ENCODE assay signal across 21 cellular contexts in the genomic region with DNA sequence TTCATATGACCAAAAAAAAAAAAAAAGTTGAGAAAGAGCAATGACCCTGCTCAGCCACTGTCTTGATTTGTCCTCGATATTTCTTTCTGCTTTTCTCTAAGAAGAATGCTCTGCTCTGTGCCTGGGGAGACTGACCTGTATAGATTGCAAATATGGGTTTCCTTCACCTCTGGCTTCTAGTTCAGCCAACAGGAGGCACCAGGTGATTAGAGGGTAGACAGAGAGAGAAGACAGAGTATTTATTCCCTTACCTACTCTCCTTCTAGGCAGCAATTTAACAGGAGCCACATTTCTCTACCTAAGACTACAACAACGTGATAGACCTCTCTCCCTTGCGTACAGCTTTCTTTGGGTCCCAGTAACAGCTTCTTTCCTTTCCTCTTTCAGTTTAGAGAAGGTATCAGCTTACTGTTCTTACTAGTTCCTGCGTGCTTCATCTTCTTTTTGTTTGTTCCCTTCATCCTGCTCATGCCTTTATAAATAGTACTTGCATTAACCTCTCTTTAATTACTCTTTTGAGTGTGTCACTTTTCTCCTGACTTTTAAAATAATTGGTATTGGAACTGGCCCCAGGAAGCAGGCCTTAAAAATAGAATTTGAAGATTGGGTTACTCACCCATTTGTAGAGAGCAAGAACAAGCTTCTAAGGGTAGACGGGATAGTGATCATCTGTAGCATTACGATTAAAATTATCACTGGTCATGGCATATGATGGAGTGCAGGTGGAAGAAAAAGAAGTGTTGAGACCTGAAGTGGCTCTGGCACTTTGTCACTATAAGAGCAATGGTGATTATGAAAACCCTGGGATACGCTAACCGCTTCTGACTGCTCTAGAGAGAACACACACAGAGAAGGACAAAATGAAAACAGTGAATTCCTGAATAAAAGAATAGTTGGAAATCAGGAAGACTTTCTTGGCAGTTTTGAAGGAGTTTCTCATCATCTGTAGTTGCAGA.
DNase-seq lines count a peak whose midpoint lies in the region; ATAC-seq, FAIRE-seq and TF ChIP-seq lines count a peak whose summit lies in the region.
"Had no signal": no experiment of that assay in that cellular context is flagged by ENCODE, and none has a peak within 500 bp of the region (broad histone marks: within the 10 kb centered on the region; RNA-seq: fewer than 3 reads in every experiment).

No MANE protein-coding gene starts in this region.

- H3K9me3 ChIP-seq in HCT116 (ENCODE audit: control insufficient read depth in 1 of 2, insufficient read depth in 1 of 2, low read depth in 1 of 2, low read length in 2 of 2) (no peaks in the 10 kb centered on the region), H1 (ENCODE audit: insufficient read depth in 2 of 2, low read depth in 1 of 2, low read length in 1 of 2) (no peaks in the 10 kb centered on the region; a peak in 1 of 4 replicates), psoas muscle (peaks cover 9% of the 10 kb centered on the region), MG63 (peaks cover 4% of the 10 kb centered on the region; the same call in 1 of the 2 replicates)
- H3K9me3 ChIP-seq: SJCRH30 had no signal

- no peaks in the 10 kb centered on the region for H3K36me3 Mint-ChIP-seq in activated naive CD8-positive, alpha-beta T cell treated with anti-CD3 and anti-CD28 coated beads for 36 hours

- CTCF ChIA-PET in HCT116 (lab: Charles Lee) (no interaction called here), H1 (lab: Charles Lee; ENCODE audit: partially characterized antibody) (interaction anchor here (0.7 kb wide), 1 partner anchor 94 kb away, joined by 4 read pairs; no protein-coding TSS in a partner anchor)

- H3K79me1 ChIP-seq in H1 (ENCODE audit: low read depth, low read length), result no peaks in the 10 kb centered on the region

- H3K4me3 ChIP-seq in HCT116 (replicated peaks in 1 of 2; ENCODE audit: low read depth in 1 of 2, low read length in 2 of 2) (no peak overlapping the region), H1 (ENCODE audit: extremely low read depth in 1 of 4, insufficient read depth in 2 of 4, low read depth in 3 of 4, low read length in 4 of 4) (no peak overlapping the region), psoas muscle (no peak overlapping the region), MG63 (no peak overlapping the region)
- H3K4me3 ChIP-seq: BLaER1 treated with 17β-estradiol and CSF1 and Interleukin-3, amounts not matched to agents 10 nM and 100 nM; K562; SJCRH30 had no signal

- no peak overlapping the region for H2AK5ac ChIP-seq in H1 (ENCODE audit: low read depth, low read length)

- H3K23me2 ChIP-seq in H1 (ENCODE audit: low read depth, low read length), result no peaks in the 10 kb centered on the region

- no peak overlapping the region for H3K56ac ChIP-seq in H1 (replicated peaks; ENCODE audit: insufficient read length, low read depth, low read length)

- H3K9me3 Mint-ChIP-seq in activated naive CD8-positive, alpha-beta T cell treated with anti-CD3 and anti-CD28 coated beads for 36 hours, result peaks cover 2% of the 10 kb centered on the region
- H3K9me3 Mint-ChIP-seq: T-helper 2 cell treated with Interferon-gamma antibody and Interleukin-4, amounts not matched to agents 5 μg/mL and 100 μg/mL, for 36 hours had no signal

- H3K4me2 ChIP-seq in HCT116 (ENCODE audit: low read length), result no peak overlapping the region
- H3K4me2 ChIP-seq in H1 (ENCODE audit: insufficient read depth in 1 of 2, low read depth in 2 of 2, low read length in 2 of 2), result no peak overlapping the region
- H3K4me2 ChIP-seq: BLaER1 treated with 17β-estradiol and CSF1 and Interleukin-3, amounts not matched to agents 10 nM and 100 nM had no signal

- H3K4me1 Mint-ChIP-seq in activated naive CD8-positive, alpha-beta T cell treated with anti-CD3 and anti-CD28 coated beads for 36 hours, result no peaks in the 10 kb centered on the region

- H2BK12ac ChIP-seq in H1 (ENCODE audit: low read depth, low read length), result no peak overlapping the region

- H3K27ac ChIP-seq in HCT116 (ENCODE audit: low read depth, low read length) (no peak overlapping the region), H1 (ENCODE audit: low read depth, low read length) (no peak overlapping the region), psoas muscle (peak overlapping the region; percentile 67)
- H3K27ac ChIP-seq: BLaER1 treated with 17β-estradiol and CSF1 and Interleukin-3, amounts not matched to agents 10 nM and 100 nM; HL-60; SJCRH30 had no signal

- intact Hi-C loops in HCT116 (cut with micrococcal nuclease) (no loop called here), psoas muscle (cut with DNase I) (loop anchor here in 1 of 2 donors (2.0 kb wide), 1 partner anchor 95 kb away; no protein-coding TSS in a partner anchor)

- no peaks in the 10 kb centered on the region for H3K9me2 ChIP-seq in HCT116 (ENCODE audit: insufficient read depth)

- ATAC-seq in HCT116, result no peak
- ATAC-seq in psoas muscle, result peak; percentile 56 to 91 (median 71)
- ATAC-seq in GM21737 (IDR thresholded peaks at IDR 0.05; ENCODE audit: unreplicated experiment), result no peak
- ATAC-seq: K562 had no signal

- no peaks in the 10 kb centered on the region for H4K20me1 ChIP-seq in HCT116 (ENCODE audit: insufficient read depth)
- no peaks in the 10 kb centered on the region for H4K20me1 ChIP-seq in H1 (replicated peaks in 1 of 2; ENCODE audit: control insufficient read depth in 1 of 2, insufficient read depth in 2 of 2, low read length in 2 of 2)
- H4K20me1 ChIP-seq: BLaER1 treated with 17β-estradiol and CSF1 and Interleukin-3, amounts not matched to agents 10 nM and 100 nM had no signal

- TF ChIP-seq EP300 in H1 (IDR thresholded peaks at IDR 0.05; ENCODE audit: borderline replicate concordance in 1 of 2, low read depth in 2 of 2, low read length in 2 of 2), result no peak

- no peaks in the 10 kb centered on the region for H3K79me2 ChIP-seq in HCT116 (ENCODE audit: insufficient read depth, low read length)
- H3K79me2 ChIP-seq in H1 (ENCODE audit: control insufficient read depth in 1 of 2, insufficient read depth in 2 of 2, low read length in 2 of 2), result no peaks in the 10 kb centered on the region

- H3K18ac ChIP-seq in H1 (ENCODE audit: extremely low read depth, low read length), result no peak overlapping the region

- H2BK5ac ChIP-seq in H1 (ENCODE audit: low read depth, low read length), result no peak overlapping the region

- H3K23ac ChIP-seq in H1 (ENCODE audit: insufficient read length), result no peak overlapping the region

- DNase-seq in NCI-H510A treated with DMSO at 0.1 percent for 48 hours (lab: John Stamatoyannopoulos, UW) (peak; percentile 48), NCI-H510A (lab: John Stamatoyannopoulos, UW) (no peak), HCT116 (ENCODE audit: low read depth, low spot score) (no peak), H1 (ENCODE audit: low read depth in 1 of 2, low spot score in 2 of 2) (no peak), psoas muscle (no peak), MG63 (no peak)
- no peak for DNase-seq in activated naive CD8-positive, alpha-beta T cell treated with anti-CD3 and anti-CD28 coated beads for 36 hours
- DNase-seq: COR-L47, DMS153, NCI-H1105 treated with DMSO at 0.1 percent for 48 hours, NCI-H2029, NCI-H2227 treated with DMSO at 0.1 percent for 48 hours, NCI-H774, SJCRH30, SW 1271 had no signal

- FAIRE-seq in H1 (lab: Jason Lieb, UNC), result no peak
- FAIRE-seq: GM18507, K562 had no signal

- no peak overlapping the region for H3K14ac ChIP-seq in H1 (ENCODE audit: insufficient read length)

- H3K4ac ChIP-seq in H1 (replicated peaks; ENCODE audit: insufficient read length, low read depth, low read length), result no peak overlapping the region

- TF ChIP-seq POLR2A in HCT116 (IDR thresholded peaks at IDR 0.05; ENCODE audit: borderline replicate concordance, extremely low read depth, insufficient read depth, insufficient read length), result no peak
- TF ChIP-seq POLR2A in H1 (IDR thresholded peaks at IDR 0.05; ENCODE audit: control extremely low read depth in 1 of 2, low read depth in 2 of 2, low read length in 2 of 2), result no peak

- no peak overlapping the region for H4K8ac ChIP-seq in H1 (ENCODE audit: extremely low read depth, insufficient read depth, low read length)

- H3K27me3 ChIP-seq in HCT116 (ENCODE audit: insufficient read depth, low read length) (no peaks in the 10 kb centered on the region), H1 (replicated peaks in 1 of 4; ENCODE audit: control insufficient read depth in 3 of 4, extremely low read depth in 1 of 4, insufficient read depth in 3 of 4, low read length in 3 of 4) (no peaks in the 10 kb centered on the region; a peak in 1 of 7 replicates), psoas muscle (ENCODE audit: insufficient read depth in 3 of 3, low read length in 2 of 3) (no peaks in the 10 kb centered on the region), MG63 (peaks cover 14% of the 10 kb centered on the region)
- H3K27me3 ChIP-seq: BLaER1 treated with 17β-estradiol and CSF1 and Interleukin-3, amounts not matched to agents 10 nM and 100 nM; SJCRH30 had no signal

- no peak overlapping the region for H4K91ac ChIP-seq in H1 (replicated peaks; ENCODE audit: insufficient read length, low read length)

- H2AFZ ChIP-seq in HCT116 (ENCODE audit: low read depth, low read length, poor library complexity, severe bottlenecking), result no peak overlapping the region
- H2AFZ ChIP-seq in H1 (ENCODE audit: low read length), result 0 out of 2 replicates have a peak overlapping the region, but pooled peaks have one; percentile 40

- H3K27ac Mint-ChIP-seq in activated naive CD8-positive, alpha-beta T cell treated with anti-CD3 and anti-CD28 coated beads for 36 hours, result no peak overlapping the region
- H3K27ac Mint-ChIP-seq: T-helper 2 cell treated with Interferon-gamma antibody and Interleukin-4, amounts not matched to agents 5 μg/mL and 100 μg/mL, for 36 hours had no signal

- H3K4me1 ChIP-seq in HCT116 (ENCODE audit: control insufficient read depth in 1 of 2, insufficient read depth in 2 of 2, low read length in 2 of 2) (no peaks in the 10 kb centered on the region), H1 (replicated peaks in 1 of 4; ENCODE audit: control insufficient read depth in 3 of 4, insufficient read depth in 4 of 4, low read length in 3 of 4) (no peaks in the 10 kb centered on the region), psoas muscle (peaks cover 5% of the 10 kb centered on the region)

- no peak for TF ChIP-seq CTCF in HCT116 (IDR thresholded peaks at IDR 0.05 in 2 of 3, conservative IDR thresholded peaks at IDR 0.05 in 1 of 3; ENCODE audit: borderline replicate concordance in 1 of 3, insufficient read depth in 1 of 3, low read depth in 2 of 3, low read length in 2 of 3)
- peak in 1 of 3 experiments; percentile 22; a peak in 1 of 4 replicates for TF ChIP-seq CTCF in H1 (IDR thresholded peaks at IDR 0.05; ENCODE audit: control extremely low read depth in 1 of 3, insufficient read depth in 1 of 3, low read depth in 1 of 3, low read length in 3 of 3)
- peak; percentile 24 for TF ChIP-seq CTCF in psoas muscle (IDR thresholded peaks at IDR 0.05)

- POLR2A ChIA-PET in HCT116 (lab: Charles Lee) (no interaction called here), H1 (lab: Charles Lee; ENCODE audit: partially characterized antibody) (no interaction called here)

- BruUV-seq in HCT116 (replicated peaks; lab: Mats Ljungman, UMichigan), result no TSS peak

- no peak overlapping the region for H3K4me3 Mint-ChIP-seq in activated naive CD8-positive, alpha-beta T cell treated with anti-CD3 and anti-CD28 coated beads for 36 hours
- H3K4me3 Mint-ChIP-seq: T-helper 2 cell treated with Interferon-gamma antibody and Interleukin-4, amounts not matched to agents 5 μg/mL and 100 μg/mL, for 36 hours had no signal

- TF ChIP-seq RAD21 in HCT116 (IDR thresholded peaks at IDR 0.05; ENCODE audit: low read depth) (0 out of 2 replicates have a peak, but pooled peaks have one; percentile 13), H1 (IDR thresholded peaks at IDR 0.05 in 1 of 2, conservative IDR thresholded peaks at IDR 0.05 in 1 of 2; ENCODE audit: low read depth in 2 of 2, low read length in 2 of 2) (peak; percentile 34 to 43)

- no peaks in the 10 kb centered on the region for H3K27me3 Mint-ChIP-seq in activated naive CD8-positive, alpha-beta T cell treated with anti-CD3 and anti-CD28 coated beads for 36 hours

- H4K5ac ChIP-seq in H1 (ENCODE audit: insufficient read length, low read depth, low read length), result no peak overlapping the region

- H2BK120ac ChIP-seq in H1 (replicated peaks; ENCODE audit: low read depth, low read length), result no peak overlapping the region

- H3K9ac ChIP-seq in HCT116 (ENCODE audit: low read length) (no peak overlapping the region), H1 (replicated peaks in 1 of 4; ENCODE audit: extremely low read depth in 1 of 4, low read depth in 3 of 4, low read length in 3 of 4) (no peak overlapping the region)
- H3K9ac ChIP-seq: BLaER1 treated with 17β-estradiol and CSF1 and Interleukin-3, amounts not matched to agents 10 nM and 100 nM had no signal

- no peak overlapping the region for H2BK20ac ChIP-seq in H1 (ENCODE audit: low read length)

- RAD21 ChIA-PET in HCT116 (lab: Charles Lee; ENCODE audit: low non-redundant PET in 1 of 2, low total read pairs in 2 of 2, uncharacterized antibody in 2 of 2, unreplicated experiment in 2 of 2), result no interaction called here

- 91% methylated on average over 8 of the region's 8 CpGs; no CpG with 5 or more reads in 1 of the 2 experiments for WGBS in H1 (ENCODE audit: extremely low coverage in 1 of 2, insufficient coverage in 1 of 2, insufficient read length in 1 of 2, insufficient replicate concordance in 2 of 2, low coverage in 1 of 2, low lambda C conversion rate in 2 of 2, missing lambda C conversion rate in 1 of 2), 2 experiments
- 57 to 77% (median 64%) methylated on average over 8 of the region's 8 CpGs for WGBS in psoas muscle, 3 donors

- no peak overlapping the region for H2BK15ac ChIP-seq in H1 (ENCODE audit: low read length)

- H3K36me3 ChIP-seq in HCT116 (ENCODE audit: control insufficient read depth in 1 of 2, insufficient read depth in 2 of 2, low read length in 2 of 2) (no peaks in the 10 kb centered on the region), H1 (ENCODE audit: control insufficient read depth in 2 of 4, insufficient read depth in 4 of 4, low read length in 3 of 4) (no peaks in the 10 kb centered on the region), psoas muscle (ENCODE audit: insufficient read depth in 1 of 2, low read depth in 1 of 2) (no peaks in the 10 kb centered on the region), MG63 (no peaks in the 10 kb centered on the region)
- H3K36me3 ChIP-seq: BLaER1 treated with 17β-estradiol and CSF1 and Interleukin-3, amounts not matched to agents 10 nM and 100 nM; SJCRH30 had no signal

Comparison
In these comparisons a context has a peak if more than half of its experiments do, and no peak if none do; other contexts are left out.
1. ATAC-seq: peak in psoas muscle (4 of 4); none in HCT116 (single experiment) and GM21737 (single experiment).